In the genomic region with DNA sequence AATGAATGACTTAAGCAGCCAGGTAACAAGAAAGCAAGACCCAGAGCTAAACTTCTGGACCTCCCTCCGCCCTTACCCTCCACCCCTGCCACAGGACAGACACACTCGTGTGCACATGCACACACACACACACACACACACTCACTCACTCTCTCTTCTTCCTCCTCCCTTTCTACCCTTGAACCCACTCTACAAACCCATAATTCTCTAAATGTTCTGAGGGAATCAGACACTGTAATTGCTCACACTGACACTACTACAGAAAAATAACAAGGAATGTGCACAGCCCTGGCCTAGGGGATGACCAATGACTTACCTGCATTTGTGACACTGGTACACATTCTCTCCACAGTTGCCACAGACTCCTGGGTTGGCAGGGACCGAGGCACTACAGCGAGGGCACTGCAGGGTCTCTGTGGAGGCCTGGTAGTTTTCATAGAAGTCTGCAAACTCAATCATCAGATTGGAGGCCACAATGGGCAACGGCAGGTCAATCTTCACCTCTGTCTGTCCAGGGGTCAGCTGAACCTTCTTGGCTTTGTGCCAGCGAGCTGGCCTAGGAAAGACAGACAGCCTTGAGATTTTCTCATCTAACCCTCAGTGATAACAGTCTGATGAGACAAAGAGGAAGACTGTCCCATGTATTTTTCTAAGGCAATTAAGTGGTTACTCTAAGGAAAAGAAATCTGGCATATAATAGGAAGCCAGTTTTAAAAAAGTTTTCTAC, we compare ENCODE assay signal across 22 cellular contexts.
"Had no signal": no experiment of that assay in that cellular context is flagged by ENCODE, and none has a peak within 500 bp of the region (broad histone marks: within the 10 kb centered on the region; RNA-seq: fewer than 3 reads in every experiment).

No MANE protein-coding gene starts in this region.

- H3K36me3 ChIP-seq: ovary, uterus had no signal

- H3K9me3 Mint-ChIP-seq: naive thymus-derived CD8-positive, alpha-beta T cell; neural crest cell had no signal

- ATAC-seq: gastrocnemius medialis; heart right ventricle; mucosa of descending colon; naive thymus-derived CD8-positive, alpha-beta T cell; sciatic nerve had no signal

- H3K4me1 ChIP-seq: esophagus muscularis mucosa, gastrocnemius medialis, heart right ventricle, prostate gland, tibial artery, upper lobe of left lung, uterus had no signal

- H3K4me3 Mint-ChIP-seq: naive thymus-derived CD8-positive, alpha-beta T cell; neural crest cell had no signal

- H3K4me3 ChIP-seq: dorsolateral prefrontal cortex, esophagus muscularis mucosa, gastrocnemius medialis, heart right ventricle, mucosa of descending colon, ovary, prostate gland, spleen, tibial artery, upper lobe of left lung, uterus had no signal

- H3K27me3 Mint-ChIP-seq: naive thymus-derived CD8-positive, alpha-beta T cell had no signal

- H3K27me3 ChIP-seq: dorsolateral prefrontal cortex, esophagus muscularis mucosa, gastrocnemius medialis, heart right ventricle, ovary, spleen, tibial artery, upper lobe of left lung, uterus had no signal

- DNase-seq: cortex of kidney; dorsolateral prefrontal cortex; effector CD8-positive, alpha-beta T cell; gastrocnemius medialis; heart right ventricle; hypothalamus; mucosa of descending colon; naive thymus-derived CD8-positive, alpha-beta T cell; ovary; spleen; stimulated activated CD4-positive, alpha-beta T cell treated with anti-CD3 and anti-CD28 coated beads, Interleukin-15, amount 100 ng/mL, for 24 hours; stimulated activated CD4-positive, alpha-beta T cell treated with anti-CD3 and anti-CD28 coated beads, Interleukin-1b, Interleukin-23, amount 100 ng/mL, for 48 hours; stimulated activated CD4-positive, alpha-beta T cell treated with anti-CD3 and anti-CD28 coated beads, Interleukin-4, amount 100 ng/mL, for 4 hours; stimulated activated naive CD4-positive, alpha-beta T cell treated with Interleukin-2 at 50 U/mL for 16 hours; tibial artery; upper lobe of left lung; uterus had no signal

- H3K27ac ChIP-seq: dorsolateral prefrontal cortex, epithelial cell of prostate, esophagus muscularis mucosa, gastrocnemius medialis, heart right ventricle, ovary, prostate gland, spleen, tibial artery, upper lobe of left lung, uterus had no signal

- H3K9me3 ChIP-seq: esophagus muscularis mucosa, gastrocnemius medialis, heart right ventricle, mucosa of descending colon, ovary, prostate gland, spleen, tibial artery, upper lobe of left lung, uterus had no signal

- H3K4me1 Mint-ChIP-seq: neural crest cell had no signal
